In the genomic region with DNA sequence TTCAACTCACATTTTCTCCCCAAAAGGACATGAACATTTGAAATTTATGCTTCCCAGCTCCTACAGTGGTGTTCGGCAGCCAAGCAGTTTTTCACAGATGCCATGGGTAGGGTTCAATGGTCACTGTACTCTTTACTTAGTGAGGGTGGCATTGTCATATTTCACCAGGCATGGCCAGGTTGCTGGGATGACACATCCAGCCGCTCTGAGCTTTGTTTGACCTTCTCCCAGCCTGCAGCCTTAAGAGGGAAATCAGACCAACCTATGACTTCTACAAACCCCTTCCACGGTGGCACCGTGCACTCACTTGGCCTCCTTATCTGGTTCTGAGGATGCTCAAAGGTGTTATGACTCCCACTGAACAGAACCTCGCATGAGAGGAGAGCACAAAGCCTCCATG, we compare ENCODE assay signal across 31 cellular contexts.
"Had no signal": no experiment of that assay in that cellular context is flagged by ENCODE, and none has a peak within 500 bp of the region (broad histone marks: within the 10 kb centered on the region; RNA-seq: fewer than 3 reads in every experiment).

No MANE protein-coding gene starts in this region.

- FAIRE-seq: endothelial cell of umbilical vein, keratinocyte, pancreas had no signal

- H3K9me3 ChIP-seq: gastroesophageal sphincter, left lung, pancreas, prostate gland, sigmoid colon, stomach, thyroid gland, upper lobe of right lung had no signal

- H3K4me3 ChIP-seq: gastroesophageal sphincter, hepatocyte, left lung, pancreas, prostate gland, sigmoid colon, smooth muscle cell, stomach, thyroid gland, upper lobe of right lung had no signal

- H3K36me3 ChIP-seq: gastroesophageal sphincter, left lung, pancreas, prostate gland, sigmoid colon, stomach, thyroid gland, upper lobe of right lung, WERI-Rb-1 had no signal

- H3K4me1 ChIP-seq: prostate gland, upper lobe of right lung had no signal

- H3K27ac ChIP-seq: gastroesophageal sphincter, hepatocyte, left lung, pancreas, prostate gland, sigmoid colon, stomach, thyroid gland, upper lobe of right lung, WERI-Rb-1 had no signal

- H3K27me3 ChIP-seq: gastroesophageal sphincter, hepatocyte, left lung, pancreas, sigmoid colon, thyroid gland, upper lobe of right lung had no signal

- DNase-seq: activated CD4-positive, alpha-beta memory T cell treated with anti-CD3 and anti-CD28 coated beads for 36 hours; activated CD4-positive, alpha-beta T cell treated with anti-CD3 and anti-CD28 coated beads for 48 hours; activated CD8-positive, alpha-beta memory T cell treated with anti-CD3 and anti-CD28 coated beads, Interleukin-2, amount 50 U/mL, for 4 hours; activated gamma-delta T cell; activated naive CD4-positive, alpha-beta T cell treated with anti-CD3 and anti-CD28 coated beads, Interleukin-2, amount 50 U/mL, for 16 hours; activated T-cell treated with anti-CD3 and anti-CD28 coated beads, Interleukin-2, amount 50 U/mL, for 24 hours; amygdala; caudate nucleus; cortex of kidney; effector memory CD8-positive, alpha-beta T cell; left lung; naive B cell; nephron progenitor cell; nucleus accumbens; pancreas; retina; sigmoid colon; stimulated activated CD4-positive, alpha-beta T cell treated with anti-CD3 and anti-CD28 coated beads, Interleukin-1b, Interleukin-23, amount 100 ng/mL, for 48 hours; stimulated activated naive B cell treated with anti-CD40 and anti-IgM and Interleukin-4, amounts not matched to agents 10 μg/mL and 1 μg/mL and 100 μg/mL, for 72 hours; stomach; T-helper 17 cell; T1000; thyroid gland; upper lobe of right lung; WERI-Rb-1 had no signal
